Comparison of ENCODE assay signal across 22 cellular contexts in the genomic region with DNA sequence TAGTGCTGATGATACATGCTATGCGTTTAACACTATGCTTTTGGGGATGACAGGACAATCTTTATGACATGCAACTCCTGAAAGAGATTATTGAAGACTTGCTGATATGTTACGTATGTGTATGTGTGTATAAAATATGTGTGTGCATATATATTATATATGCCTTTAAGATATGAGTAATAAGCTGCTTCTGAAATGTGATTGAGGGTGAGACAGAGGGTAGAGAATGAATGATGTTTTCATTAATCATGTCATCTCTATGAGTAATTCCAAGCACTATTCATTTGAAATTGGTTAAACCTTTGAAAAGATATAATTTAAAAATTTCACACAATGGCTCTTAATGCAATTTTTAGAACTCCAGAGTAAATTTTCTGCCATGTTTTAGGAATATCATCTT. TPM values are rescaled to one million over a fixed set of nuclear protein-coding genes. Genes with fewer than 3 reads are reported as not detected.
DNase-seq lines count a peak whose midpoint lies in the region; ATAC-seq, FAIRE-seq and TF ChIP-seq lines count a peak whose summit lies in the region.
"Had no signal": no experiment of that assay in that cellular context is flagged by ENCODE, and none has a peak within 500 bp of the region (broad histone marks: within the 10 kb centered on the region; RNA-seq: fewer than 3 reads in every experiment).

No MANE protein-coding gene starts in this region.

- intact Hi-C loops in PC-3 (cut with micrococcal nuclease): no loop called here

- H3F3A ChIP-seq in PC-3 (ENCODE audit: low read length, unreplicated experiment): no peaks in the 10 kb centered on the region

- no peak overlapping the region for H2AFZ ChIP-seq in PC-3 (ENCODE audit: low read length)
- H2AFZ ChIP-seq: GM23248 had no signal

- H3K79me2 ChIP-seq in PC-3 (ENCODE audit: low read length): peaks cover 22% of the 10 kb centered on the region

- peak overlapping the region; percentile 14 for H3K4me2 ChIP-seq in PC-3 (ENCODE audit: low read length)

- H3K27me3 ChIP-seq in PC-3 (ENCODE audit: low read length) (no peaks in the 10 kb centered on the region), bronchial epithelial cell (ENCODE audit: control insufficient read depth, insufficient read depth, low read length) (peaks cover 1% of the 10 kb centered on the region), H7 (ENCODE audit: control insufficient read depth, insufficient read depth, low read length) (no peaks in the 10 kb centered on the region; the same call in 1 of the 2 replicates)

- no peaks in the 10 kb centered on the region for H3K9me3 ChIP-seq in PC-3 (ENCODE audit: low read length)
- H3K9me3 ChIP-seq: HAP-1 had no signal

- H3K9ac ChIP-seq in PC-3 (ENCODE audit: low read length): no peak overlapping the region
- H3K9ac ChIP-seq: GM23248 had no signal

- H3K4me3 Mint-ChIP-seq in activated naive CD8-positive, alpha-beta T cell: peak overlapping the region; percentile 52
- H3K4me3 Mint-ChIP-seq in activated naive CD8-positive, alpha-beta T cell treated with anti-CD3 and anti-CD28 coated beads for 36 hours: no peak overlapping the region
- H3K4me3 Mint-ChIP-seq in endothelial cell (ENCODE audit: unreplicated experiment): no peak overlapping the region

- POLR2A ChIA-PET in PC-3 (lab: Charles Lee; ENCODE audit: unreplicated experiment): interaction anchor here (0.5 to 0.6 kb wide), 2 partner anchors 9 to 1791 kb away, joined by 5 to 6 read pairs; no protein-coding TSS in a partner anchor

- H3K27me3 Mint-ChIP-seq in activated naive CD8-positive, alpha-beta T cell: no peaks in the 10 kb centered on the region
- H3K27me3 Mint-ChIP-seq in activated naive CD8-positive, alpha-beta T cell treated with anti-CD3 and anti-CD28 coated beads for 36 hours: no peaks in the 10 kb centered on the region
- no peaks in the 10 kb centered on the region for H3K27me3 Mint-ChIP-seq in endothelial cell (ENCODE audit: unreplicated experiment)

- CTCF ChIA-PET in PC-3 (lab: Charles Lee): no interaction called here

- H3K4me1 Mint-ChIP-seq in activated naive CD8-positive, alpha-beta T cell (ENCODE audit: low read depth): peaks cover 80% of the 10 kb centered on the region
- peaks cover 74% of the 10 kb centered on the region for H3K4me1 Mint-ChIP-seq in activated naive CD8-positive, alpha-beta T cell treated with anti-CD3 and anti-CD28 coated beads for 36 hours
- H3K4me1 Mint-ChIP-seq in endothelial cell (ENCODE audit: unreplicated experiment): peaks cover 32% of the 10 kb centered on the region

- no peak overlapping the region for H3K27ac ChIP-seq in PC-3 (ENCODE audit: low read length)
- H3K27ac ChIP-seq: GM23248 had no signal

- DNase-seq in activated naive CD8-positive, alpha-beta T cell treated with anti-CD3 and anti-CD28 coated beads for 36 hours: no peak
- peak; percentile 56 for DNase-seq in PC-3
- peak; percentile 59 for DNase-seq in bronchial epithelial cell (ENCODE audit: low read depth)
- DNase-seq in H7: no peak
- no peak for DNase-seq in endothelial cell (ENCODE audit: low spot score)
- DNase-seq: Caco-2; CD4-positive, CD25-positive, alpha-beta regulatory T cell; DND-41; GM23248; KG1; MV-4-11; NCI-H1694 treated with DMSO at 0.1 percent for 48 hours; NCI-H2081 treated with DMSO at 0.1 percent for 48 hours; NCI-H2171 treated with DMSO at 0.1 percent for 48 hours; NCI-H524 treated with DMSO at 0.1 percent for 48 hours; NCI-H82; Right ventricle myocardium superior had no signal

- TF ChIP-seq CTCF in PC-3 (conservative IDR thresholded peaks at IDR 0.05; ENCODE audit: low read depth, low read length) (no peak), bronchial epithelial cell (IDR thresholded peaks at IDR 0.05; ENCODE audit: insufficient read depth, low read length, severe bottlenecking) (no peak), endothelial cell (IDR thresholded peaks at IDR 0.05; ENCODE audit: unreplicated experiment) (no peak)

- H4K20me1 ChIP-seq in PC-3 (ENCODE audit: low read length): no peaks in the 10 kb centered on the region

- no peaks in the 10 kb centered on the region for H3K36me3 Mint-ChIP-seq in activated naive CD8-positive, alpha-beta T cell
- H3K36me3 Mint-ChIP-seq in activated naive CD8-positive, alpha-beta T cell treated with anti-CD3 and anti-CD28 coated beads for 36 hours: peaks cover 16% of the 10 kb centered on the region
- H3K36me3 Mint-ChIP-seq in endothelial cell (ENCODE audit: low read depth, unreplicated experiment): no peaks in the 10 kb centered on the region

- H3K9me3 Mint-ChIP-seq in activated naive CD8-positive, alpha-beta T cell (ENCODE audit: low read depth): no peaks in the 10 kb centered on the region
- H3K9me3 Mint-ChIP-seq in activated naive CD8-positive, alpha-beta T cell treated with anti-CD3 and anti-CD28 coated beads for 36 hours: peaks cover 9% of the 10 kb centered on the region
- no peaks in the 10 kb centered on the region for H3K9me3 Mint-ChIP-seq in endothelial cell (ENCODE audit: unreplicated experiment)

- H3K36me3 ChIP-seq in PC-3 (ENCODE audit: low read depth, low read length) (no peaks in the 10 kb centered on the region), bronchial epithelial cell (ENCODE audit: control insufficient read depth, insufficient read depth, low read length) (no peaks in the 10 kb centered on the region), H7 (replicated peaks; ENCODE audit: control insufficient read depth, insufficient read depth, low read length) (no peaks in the 10 kb centered on the region)
- H3K36me3 ChIP-seq: HAP-1 had no signal

- BruUV-seq in PC-3 (replicated peaks; lab: Mats Ljungman, UMichigan): no TSS peak

- H3K4me3 ChIP-seq in PC-3 (ENCODE audit: low read length): no peak overlapping the region
- H3K4me3 ChIP-seq in bronchial epithelial cell (ENCODE audit: low read depth, low read length): no peak overlapping the region
- no peak overlapping the region for H3K4me3 ChIP-seq in H7 (ENCODE audit: insufficient read depth, low read depth, low read length)
- H3K4me3 ChIP-seq: GM23248, HAP-1 had no signal

- H3K27ac Mint-ChIP-seq in activated naive CD8-positive, alpha-beta T cell: peak overlapping the region; percentile 84
- H3K27ac Mint-ChIP-seq in activated naive CD8-positive, alpha-beta T cell treated with anti-CD3 and anti-CD28 coated beads for 36 hours: no peak overlapping the region
- no peak overlapping the region for H3K27ac Mint-ChIP-seq in endothelial cell (ENCODE audit: unreplicated experiment)
- H3K27ac Mint-ChIP-seq: CD4-positive, CD25-positive, alpha-beta regulatory T cell had no signal

- no peak for ATAC-seq in PC-3
- ATAC-seq in GM18907 (IDR thresholded peaks at IDR 0.05; ENCODE audit: unreplicated experiment): no peak

- FAIRE-seq in bronchial epithelial cell (lab: Jason Lieb, UNC): no peak
- FAIRE-seq: GM12892, RCC 7860 had no signal

- H3K4me1 ChIP-seq in PC-3 (ENCODE audit: insufficient read depth, low read length): peaks cover 40% of the 10 kb centered on the region
- H3K4me1 ChIP-seq: Caco-2 had no signal

- H3K9me2 ChIP-seq in PC-3 (replicated peaks; ENCODE audit: low read length): no peaks in the 10 kb centered on the region

RNA-seq across cellular contexts. Expression of a gene that starts 5.8 kb away (rescaled TPM):
- total RNA-seq in activated naive CD8-positive, alpha-beta T cell treated with anti-CD3 and anti-CD28 coated beads for 36 hours: 10 to 100 TPM; 32.2 to 32.8 TPM
- total RNA-seq in PC-3 (2014; rRNA removed) (19.8 and 20.8 TPM in 2 replicates), bronchial epithelial cell (1.8 TPM in 2 replicates), endothelial cell (ENCODE audit: unreplicated experiment) (36.6 TPM)
- total RNA-seq in H7 (2014; rRNA removed; shearing (Covaris generic)): 34.8 and 35.3 TPM in 2 replicates

Comparison
In these comparisons a context has a peak if more than half of its experiments do, and no peak if none do; other contexts are left out.
1. DNase-seq: peak in PC-3 (single experiment) and bronchial epithelial cell (single experiment); none in activated naive CD8-positive, alpha-beta T cell treated with anti-CD3 and anti-CD28 coated beads for 36 hours (single experiment), H7 (single experiment) and endothelial cell (single experiment).